Comparison of ENCODE assay signal across 7 cellular contexts in genomic region chr3:98188553-98188952, GRCh38. TPM values are rescaled to one million over a fixed set of nuclear protein-coding genes. Genes with fewer than 3 reads are reported as not detected.
DNase-seq lines count a peak whose midpoint lies in the region; ATAC-seq and TF ChIP-seq lines count a peak whose summit lies in the region.

No MANE protein-coding gene starts in this region.

- peaks cover 0 to 2% (median 0%) of the 10 kb centered on the region in 6 donors for H3K9me3 Mint-ChIP-seq in immature natural killer cell

- H3K4me3 ChIP-seq in lower lobe of right lung (no peak overlapping the region), esophagus squamous epithelium (no peak overlapping the region)

- H3K4me1 Mint-ChIP-seq in immature natural killer cell: no peaks in the 10 kb centered on the region

- H3K9me3 ChIP-seq in lower lobe of right lung: no peaks in the 10 kb centered on the region
- H3K9me3 ChIP-seq in esophagus squamous epithelium: no peaks in the 10 kb centered on the region

- no peaks in the 10 kb centered on the region for H3K36me3 Mint-ChIP-seq in immature natural killer cell

- WGBS in esophagus squamous epithelium, 2 donors: 29 to 42% methylated on average over 3 of the region's 3 CpGs

- H3K4me1 ChIP-seq in lower lobe of right lung (no peaks in the 10 kb centered on the region), esophagus squamous epithelium (no peaks in the 10 kb centered on the region)

- peak; percentile 92 for ATAC-seq in GM18511 (IDR thresholded peaks at IDR 0.05; ENCODE audit: unreplicated experiment)
- ATAC-seq in HG02885 (IDR thresholded peaks at IDR 0.05; ENCODE audit: poor library complexity, unreplicated experiment): peak; percentile 71
- ATAC-seq in lower lobe of right lung: peak; percentile 35 to 56

- H3K27me3 ChIP-seq in lower lobe of right lung (ENCODE audit: low read depth) (no peaks in the 10 kb centered on the region), esophagus squamous epithelium (no peaks in the 10 kb centered on the region)

- H3K27ac ChIP-seq in lower lobe of right lung (no peak overlapping the region), esophagus squamous epithelium (no peak overlapping the region)

- H3K27ac Mint-ChIP-seq in immature natural killer cell: no peak overlapping the region

- no peaks in the 10 kb centered on the region for H3K27me3 Mint-ChIP-seq in immature natural killer cell (ENCODE audit: low read depth in 3 of 3)

- DNase-seq in SIG-M5 (lab: John Stamatoyannopoulos, UW): peak; percentile 8
- DNase-seq in lower lobe of right lung: no peak
- DNase-seq in esophagus squamous epithelium (lab: John Stamatoyannopoulos, UW): no peak
- DNase-seq in immature natural killer cell: no peak
- no peak for DNase-seq in activated T-cell treated with anti-CD3 and anti-CD28 coated beads for 4 hours

- intact Hi-C loops in lower lobe of right lung (cut with DNase I) (no loop called here), esophagus squamous epithelium (cut with DNase I) (no loop called here)

- H3K36me3 ChIP-seq in lower lobe of right lung (no peaks in the 10 kb centered on the region), esophagus squamous epithelium (no peaks in the 10 kb centered on the region)

- no peak for TF ChIP-seq POLR2A in esophagus squamous epithelium (IDR thresholded peaks at IDR 0.05)

- no peak overlapping the region for H3K4me3 Mint-ChIP-seq in immature natural killer cell

- TF ChIP-seq CTCF in lower lobe of right lung (IDR thresholded peaks at IDR 0.05) (peak; percentile 15), esophagus squamous epithelium (IDR thresholded peaks at IDR 0.05) (peak in 1 of 6 experiments; percentile 23)

RNA-seq across cellular contexts. Expression of gene OR5H15, which starts 22.1 kb away (rescaled TPM):
- not detected for total RNA-seq in lower lobe of right lung
- total RNA-seq in esophagus squamous epithelium: not detected
- not detected for polyA plus RNA-seq in immature natural killer cell

RNA-seq across cellular contexts. Expression of gene OR5H14, which starts 41.3 kb away (rescaled TPM):
- total RNA-seq in lower lobe of right lung (not detected), esophagus squamous epithelium (not detected)
- polyA plus RNA-seq in immature natural killer cell: not detected

RNA-seq across cellular contexts. Expression of gene OR5H1, which starts 58.0 kb away (rescaled TPM):
- not detected for total RNA-seq in lower lobe of right lung
- not detected for total RNA-seq in esophagus squamous epithelium
- polyA plus RNA-seq in immature natural killer cell: not detected
